Comparison of ENCODE assay signal across 9 cellular contexts in the genomic region with DNA sequence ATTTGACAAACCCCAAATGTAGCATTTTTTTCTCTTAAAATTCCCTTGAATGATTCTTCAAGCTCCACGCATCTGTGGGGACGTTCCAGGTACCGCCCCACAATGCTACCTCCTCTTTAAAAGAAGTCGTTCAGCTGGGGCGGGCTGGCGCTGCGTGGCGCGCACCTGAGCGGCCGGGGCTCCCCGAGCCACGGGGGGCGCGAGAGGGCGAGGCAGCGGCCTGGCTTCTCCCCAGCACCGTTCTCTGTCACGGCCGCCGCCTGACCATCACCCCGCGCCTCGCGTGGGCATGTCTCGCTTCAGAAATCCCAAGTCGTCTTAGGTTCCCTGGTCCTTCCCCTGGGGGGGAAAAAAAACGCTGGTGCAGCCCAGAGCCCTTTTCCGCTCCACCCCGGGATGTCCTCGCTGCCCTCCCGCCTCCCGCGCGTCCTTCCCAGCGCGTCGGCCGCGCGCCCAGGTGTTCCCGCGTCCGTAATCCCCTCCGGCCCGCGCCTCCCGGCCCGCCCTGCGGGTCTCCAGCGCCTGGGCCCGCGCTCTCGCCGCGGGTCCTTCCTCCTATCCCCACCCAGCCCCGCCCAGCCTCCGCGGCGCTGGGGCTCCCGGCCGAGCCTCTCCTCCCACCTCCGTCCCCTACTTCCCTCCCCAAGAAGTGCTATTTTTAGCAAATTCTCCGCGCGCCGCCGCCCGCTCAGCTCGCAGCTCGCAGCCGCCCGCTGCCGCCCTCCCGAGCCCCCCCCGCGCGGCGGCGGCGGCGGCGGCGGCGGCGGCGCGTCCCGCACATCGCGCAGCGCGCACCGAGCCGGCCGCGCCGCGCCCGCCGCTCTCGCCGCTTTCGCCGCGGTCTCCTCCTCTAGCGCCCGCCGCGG. TPM values are rescaled to one million over a fixed set of nuclear protein-coding genes. Genes with fewer than 3 reads are reported as not detected.
DNase-seq lines count a peak whose midpoint lies in the region; ATAC-seq and TF ChIP-seq lines count a peak whose summit lies in the region.
"Had no signal": no experiment of that assay in that cellular context is flagged by ENCODE, and none has a peak within 500 bp of the region (broad histone marks: within the 10 kb centered on the region; RNA-seq: fewer than 3 reads in every experiment).

No MANE protein-coding gene starts in this region.

- peak; percentile 46 for TF ChIP-seq CTCF in left ventricle myocardium inferior (IDR thresholded peaks at IDR 0.05; ENCODE audit: borderline replicate concordance)

- DNase-seq in NCI-H2029 (lab: John Stamatoyannopoulos, UW) (peak; percentile 20), NCI-H2029 treated with DMSO at 0.1 percent for 48 hours (lab: John Stamatoyannopoulos, UW) (no peak), left ventricle myocardium inferior (peak; percentile 43), posterior cingulate gyrus (peak in 9 of 10 donors; percentile 16 to 92 (median 48))
- peak; percentile 15 for DNase-seq in activated naive CD8-positive, alpha-beta T cell treated with anti-CD3 and anti-CD28 coated beads for 36 hours

- peak overlapping the region; percentile 85 for H3K4me3 ChIP-seq in left ventricle myocardium inferior

- H3K9me3 Mint-ChIP-seq in IgD-negative memory B cell, result peaks cover 0 to 12% (median 3%) of the 10 kb centered on the region in 3 donors
- peaks cover 8% of the 10 kb centered on the region for H3K9me3 Mint-ChIP-seq in activated naive CD8-positive, alpha-beta T cell treated with anti-CD3 and anti-CD28 coated beads for 36 hours

- no peaks in the 10 kb centered on the region for H3K27me3 ChIP-seq in left ventricle myocardium inferior (ENCODE audit: low read depth)

- peak overlapping the region; percentile 41 for H3K27ac ChIP-seq in left ventricle myocardium inferior (replicated peaks)
- H3K27ac ChIP-seq: C4-2B had no signal

- peaks cover 20% of the 10 kb centered on the region for H3K4me1 ChIP-seq in left ventricle myocardium inferior

- H3K4me3 Mint-ChIP-seq in IgD-negative memory B cell, result peak overlapping the region; percentile 73 to 88 (median 80)
- H3K4me3 Mint-ChIP-seq in activated naive CD8-positive, alpha-beta T cell treated with anti-CD3 and anti-CD28 coated beads for 36 hours, result peak overlapping the region; percentile 61

- peaks cover 14% of the 10 kb centered on the region for H3K9me3 ChIP-seq in left ventricle myocardium inferior (replicated peaks)

- no peak for ATAC-seq in HG03097 (IDR thresholded peaks at IDR 0.05; ENCODE audit: low FRiP score, unreplicated experiment)
- ATAC-seq in GM18868 (IDR thresholded peaks at IDR 0.05; ENCODE audit: unreplicated experiment), result no peak

- peaks cover 4 to 6% (median 5%) of the 10 kb centered on the region in 3 donors for H3K4me1 Mint-ChIP-seq in IgD-negative memory B cell
- peaks cover 4% of the 10 kb centered on the region for H3K4me1 Mint-ChIP-seq in activated naive CD8-positive, alpha-beta T cell treated with anti-CD3 and anti-CD28 coated beads for 36 hours

- peaks cover 12% of the 10 kb centered on the region for H3K27me3 Mint-ChIP-seq in IgD-negative memory B cell
- H3K27me3 Mint-ChIP-seq in activated naive CD8-positive, alpha-beta T cell treated with anti-CD3 and anti-CD28 coated beads for 36 hours, result peaks cover 56% of the 10 kb centered on the region

- intact Hi-C loops in left ventricle myocardium inferior (cut with micrococcal nuclease) (no loop called here), posterior cingulate gyrus (cut with DNase I) (no loop called here)

- H3K36me3 ChIP-seq in left ventricle myocardium inferior, result no peaks in the 10 kb centered on the region

- no peak overlapping the region for H3K27ac Mint-ChIP-seq in IgD-negative memory B cell
- no peak overlapping the region for H3K27ac Mint-ChIP-seq in activated naive CD8-positive, alpha-beta T cell treated with anti-CD3 and anti-CD28 coated beads for 36 hours

- no peaks in the 10 kb centered on the region for H3K36me3 Mint-ChIP-seq in IgD-negative memory B cell
- peaks cover 2% of the 10 kb centered on the region for H3K36me3 Mint-ChIP-seq in activated naive CD8-positive, alpha-beta T cell treated with anti-CD3 and anti-CD28 coated beads for 36 hours

RNA-seq across cellular contexts. Expression of gene PRPS1L1, which starts 58.8 kb away (rescaled TPM):
- not detected for polyA plus RNA-seq in IgD-negative memory B cell
- total RNA-seq in activated naive CD8-positive, alpha-beta T cell treated with anti-CD3 and anti-CD28 coated beads for 36 hours, result not detected
- total RNA-seq in left ventricle myocardium inferior, result not detected
